In the genomic region with DNA sequence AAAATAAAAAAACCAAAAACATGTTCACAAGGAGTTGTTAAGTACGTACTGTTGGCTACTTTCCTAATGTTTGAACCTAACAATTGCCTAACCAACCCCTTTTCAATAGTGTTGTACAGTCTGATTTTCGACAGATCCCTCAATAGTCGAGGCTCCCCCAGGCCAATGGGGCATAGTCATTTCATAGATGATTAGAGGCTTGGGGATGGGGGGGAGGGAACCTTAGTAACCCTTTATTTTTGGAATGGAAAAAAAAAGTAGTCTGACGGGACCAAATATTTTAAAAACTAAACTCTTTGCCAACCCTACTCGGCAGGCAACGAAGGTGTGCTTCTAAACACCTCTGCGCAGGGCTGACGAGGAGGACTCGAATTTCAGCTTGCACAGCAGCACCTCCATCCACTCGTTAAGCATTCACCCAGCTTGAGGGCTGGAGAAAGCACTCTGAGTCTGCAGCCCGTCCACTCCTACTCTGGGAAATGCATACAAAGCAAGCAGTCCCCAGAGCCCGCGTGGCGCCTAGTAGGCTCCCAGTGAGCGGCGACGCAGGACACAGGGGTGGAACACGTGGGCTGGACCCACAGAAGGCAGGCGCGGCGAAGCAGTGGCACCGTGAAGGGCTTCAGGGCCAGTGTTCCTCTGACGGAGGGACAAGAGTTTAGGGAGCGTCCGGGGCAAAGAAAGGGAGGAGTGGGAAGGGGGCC, we compare ENCODE assay signal across 8 cellular contexts. TPM values are rescaled to one million over a fixed set of nuclear protein-coding genes. Genes with fewer than 3 reads are reported as not detected.
DNase-seq lines count a peak whose midpoint lies in the region; ATAC-seq, FAIRE-seq and TF ChIP-seq lines count a peak whose summit lies in the region.

No MANE protein-coding gene starts in this region.

- H3K4me1 Mint-ChIP-seq in neural progenitor cell = peaks cover 13% of the 10 kb centered on the region

- peak overlapping the region; percentile 90 for H3K4me2 ChIP-seq in neural progenitor cell

- H3K9me3 Mint-ChIP-seq in neural progenitor cell = peaks cover 3% of the 10 kb centered on the region

- WGBS in thymus = 19% methylated on average over 25 of the region's 25 CpGs

- H3K36me3 Mint-ChIP-seq in neural progenitor cell = peaks cover 7% of the 10 kb centered on the region

- H3K27ac Mint-ChIP-seq in neural progenitor cell = peak overlapping the region; percentile 81

- peaks cover 10% of the 10 kb centered on the region for H4K20me1 ChIP-seq in neural progenitor cell (ENCODE audit: low read depth)

- peak overlapping the region; percentile 92 for H2AFZ ChIP-seq in neural progenitor cell (replicated peaks)

- peaks cover 13% of the 10 kb centered on the region for H3K27me3 Mint-ChIP-seq in neural progenitor cell (ENCODE audit: insufficient read depth, low read depth)

- H3K36me3 ChIP-seq in NT2/D1 (ENCODE audit: insufficient read depth, insufficient read length, low read length) = peaks cover 25% of the 10 kb centered on the region
- H3K36me3 ChIP-seq in neural progenitor cell = no peaks in the 10 kb centered on the region
- no peaks in the 10 kb centered on the region for H3K36me3 ChIP-seq in thymus (ENCODE audit: control insufficient read depth, insufficient read depth)

- no peak for TF ChIP-seq CTCF in neural progenitor cell (IDR thresholded peaks at IDR 0.05)

- peak; percentile 37 for ATAC-seq in GM21423 (IDR thresholded peaks at IDR 0.05; ENCODE audit: unreplicated experiment)

- in situ Hi-C loops in Caki2 (cut with HindIII; ENCODE audit: low pct_unique_long_range_greater_than_20kb, low sequenced_read_pairs) = no loop called here

- no peaks in the 10 kb centered on the region for H3K9me3 ChIP-seq in NT2/D1 (ENCODE audit: insufficient read depth, low read length)
- no peaks in the 10 kb centered on the region for H3K9me3 ChIP-seq in neural progenitor cell (ENCODE audit: low read depth)
- no peaks in the 10 kb centered on the region for H3K9me3 ChIP-seq in thymus (ENCODE audit: control insufficient read depth)

- H3K27ac ChIP-seq in neural progenitor cell (peak overlapping the region; percentile 82), thymus (ENCODE audit: low read depth) (no peak overlapping the region)

- H3K27me3 ChIP-seq in NT2/D1 (ENCODE audit: insufficient read depth, insufficient read length) = no peaks in the 10 kb centered on the region
- no peaks in the 10 kb centered on the region for H3K27me3 ChIP-seq in neural progenitor cell
- no peaks in the 10 kb centered on the region for H3K27me3 ChIP-seq in thymus (ENCODE audit: control insufficient read depth, insufficient read depth)

- peak overlapping the region; percentile 94 for H3K9ac ChIP-seq in NT2/D1 (ENCODE audit: insufficient read length, low read depth)
- peak overlapping the region; percentile 43 for H3K9ac ChIP-seq in neural progenitor cell

- peaks cover 56% of the 10 kb centered on the region for H3K79me2 ChIP-seq in neural progenitor cell (ENCODE audit: low read depth)

- peaks cover 3% of the 10 kb centered on the region for H3K4me1 ChIP-seq in NT2/D1 (ENCODE audit: insufficient read depth, insufficient read length)
- H3K4me1 ChIP-seq in neural progenitor cell = peaks cover 7% of the 10 kb centered on the region
- peaks cover 4% of the 10 kb centered on the region for H3K4me1 ChIP-seq in thymus (ENCODE audit: control insufficient read depth, insufficient read depth, low read length)

- FAIRE-seq in frontal cortex (lab: Jason Lieb, UNC) = no peak

- DNase-seq in Caki2 (ENCODE audit: low read depth) = peak; percentile 65
- DNase-seq in HT-29 (ENCODE audit: low spot score) = peak; percentile 82
- DNase-seq in NT2/D1 (ENCODE audit: low read depth, low spot score) = no peak
- peak; percentile 16 for DNase-seq in activated effector memory CD4-positive, alpha-beta T cell treated with Interleukin-2 at 50 U/mL for 16 hours
- peak; percentile 53 to 55 for DNase-seq in frontal cortex (ENCODE audit: low spot score in 2 of 2)
- peak; percentile 68 for DNase-seq in neural progenitor cell (ENCODE audit: low spot score)

- peak overlapping the region; percentile 81 for H3K4me3 ChIP-seq in NT2/D1 (ENCODE audit: insufficient read length, low read depth)
- H3K4me3 ChIP-seq in neural progenitor cell = peak overlapping the region; percentile 87
- peak overlapping the region; percentile 59 for H3K4me3 ChIP-seq in thymus (ENCODE audit: low read length)

- peaks cover 14% of the 10 kb centered on the region for H3F3A ChIP-seq in neural progenitor cell (ENCODE audit: low read depth)

- peak overlapping the region; percentile 97 for H3K4me3 Mint-ChIP-seq in neural progenitor cell

RNA-seq across cellular contexts. Expression of gene PUS7, which starts 0.9 kb away (rescaled TPM):
- total RNA-seq in Caki2 (2014; rRNA removed; shearing (Covaris generic); ENCODE audit: low replicate concordance) = 17.6 and 24.0 TPM in 2 replicates
- total RNA-seq in HT-29 (2014; rRNA removed; shearing (Covaris generic)) = 22.1 and 24.3 TPM in 2 replicates
- total RNA-seq in frontal cortex (19.6 TPM), neural progenitor cell (ENCODE audit: low replicate concordance) (28.7 and 39.8 TPM in 2 replicates)
- 3.7 TPM for polyA plus RNA-seq in thymus

RNA-seq across cellular contexts. Expression of gene RINT1, which starts 10.8 kb away (rescaled TPM):
- total RNA-seq in Caki2 (2014; rRNA removed; shearing (Covaris generic); ENCODE audit: low replicate concordance) = 4.8 and 5.7 TPM in 2 replicates
- 5.7 and 7.4 TPM in 2 replicates for total RNA-seq in HT-29 (2014; rRNA removed; shearing (Covaris generic))
- 19.6 TPM for total RNA-seq in frontal cortex
- total RNA-seq in neural progenitor cell (ENCODE audit: low replicate concordance) = 8.7 and 9.0 TPM in 2 replicates
- polyA plus RNA-seq in thymus = 42.3 TPM
